1 cellular context compared by ENCODE assay signal in genomic region chr10:24871006-24871405, GRCh38.
TF ChIP-seq lines count a peak whose summit lies in the region.

No MANE protein-coding gene starts in this region.

TF ChIP-seq in K562, 482 proteins besides CTCF, POLR2A, EP300 and RAD21 (continued from another document):
- TF ChIP-seq RERE (CRISPR knock-in tag; IDR thresholded peaks at IDR 0.05; ENCODE audit: borderline replicate concordance): no peak
- TF ChIP-seq CTBP1 (IDR thresholded peaks at IDR 0.05; ENCODE audit: borderline replicate concordance): no peak
- TF ChIP-seq ZNF197 (CRISPR knock-in tag; IDR thresholded peaks at IDR 0.05; ENCODE audit: low read depth): no peak
- no peak for TF ChIP-seq MIER1 (IDR thresholded peaks at IDR 0.05; ENCODE audit: low read depth)
TF ChIP-seq in K562: peak in this region for 0.
